Comparison of ENCODE assay signal across 12 cellular contexts in the genomic region with DNA sequence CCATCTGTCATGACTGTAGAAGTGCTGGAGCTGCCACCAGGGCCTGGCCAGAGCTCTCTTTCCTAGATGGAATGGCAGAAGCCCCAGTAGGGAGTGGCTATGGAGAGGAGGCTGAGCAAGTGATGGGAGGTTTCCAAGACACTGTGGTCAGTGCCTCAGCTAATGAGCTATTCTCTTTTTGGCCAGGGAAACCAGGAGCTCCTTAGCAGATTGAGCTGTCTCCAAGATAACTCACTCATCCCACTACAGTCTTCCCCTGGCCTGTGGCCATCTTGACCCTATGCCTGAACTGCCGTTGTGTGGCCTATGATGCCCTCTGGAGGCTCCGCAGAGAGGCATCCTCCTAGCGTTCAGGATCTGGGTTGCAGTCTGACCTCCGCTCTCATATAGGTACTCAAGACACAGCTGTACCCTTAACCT.
DNase-seq lines count a peak whose midpoint lies in the region; ATAC-seq, FAIRE-seq and TF ChIP-seq lines count a peak whose summit lies in the region.
"Had no signal": no experiment of that assay in that cellular context is flagged by ENCODE, and none has a peak within 500 bp of the region (broad histone marks: within the 10 kb centered on the region; RNA-seq: fewer than 3 reads in every experiment).

No MANE protein-coding gene starts in this region.

- H3K4me1 Mint-ChIP-seq in MCF 10A (ENCODE audit: insufficient read depth, unreplicated experiment) = peaks cover 10% of the 10 kb centered on the region

- H4K20me1 ChIP-seq in keratinocyte (ENCODE audit: control insufficient read depth, extremely low read depth, insufficient read depth, low read length) = no peaks in the 10 kb centered on the region

- no peak overlapping the region for H2AFZ ChIP-seq in keratinocyte (ENCODE audit: control insufficient read depth, low read length)

- H3K27me3 ChIP-seq in breast epithelium (no peaks in the 10 kb centered on the region), keratinocyte (ENCODE audit: control insufficient read depth, extremely low read depth, insufficient read depth, low read length) (no peaks in the 10 kb centered on the region), aorta (ENCODE audit: control insufficient read depth in 1 of 2, insufficient read depth in 2 of 2, low read length in 1 of 2) (no peaks in the 10 kb centered on the region), A673 (replicated peaks; ENCODE audit: insufficient read depth, low read depth, low read length, poor library complexity) (no peaks in the 10 kb centered on the region)

- H3K9me1 ChIP-seq in keratinocyte (ENCODE audit: control insufficient read depth, extremely low read depth, insufficient read depth, low read length) = no peaks in the 10 kb centered on the region

- DNase-seq in MCF 10A (ENCODE audit: unreplicated experiment) (peak; percentile 3), breast epithelium (ENCODE audit: low spot score in 2 of 2) (no peak), amygdala (lab: John Stamatoyannopoulos, UW) (peak in 32 of 56 donors; percentile 5 to 76 (median 40)), keratinocyte (ENCODE audit: low read depth, low spot score) (no peak), aorta (peak; percentile 60 to 84), dedifferentiated amniotic fluid mesenchymal stem cell (ENCODE audit: extremely low spot score) (no peak), GM12891 (ENCODE audit: insufficient read length, low spot score) (no peak), A673 (ENCODE audit: low spot score) (no peak)
- DNase-seq: CD4-positive, CD25-positive, alpha-beta regulatory T cell; stimulated activated CD4-positive, alpha-beta T cell treated with anti-CD3 and anti-CD28 coated beads, Interleukin-4, amount 100 ng/mL, for 4 hours had no signal

- H3K4me1 ChIP-seq in breast epithelium = no peaks in the 10 kb centered on the region
- no peaks in the 10 kb centered on the region for H3K4me1 ChIP-seq in keratinocyte (ENCODE audit: control insufficient read depth, extremely low read depth, insufficient read depth, low read length)
- H3K4me1 ChIP-seq in aorta (ENCODE audit: control insufficient read depth in 1 of 2, insufficient read depth in 2 of 2, low read length in 2 of 2) = no peaks in the 10 kb centered on the region
- no peaks in the 10 kb centered on the region for H3K4me1 ChIP-seq in A673 (ENCODE audit: insufficient read depth, low read length, poor library complexity, severe bottlenecking)

- CTCF ChIA-PET in MCF 10A (lab: Yijun Ruan, JAX) = interaction anchor here (1.6 kb wide), 1 partner anchor 358 kb away, joined by 8 read pairs; no protein-coding TSS in a partner anchor
- CTCF ChIA-PET in A673 (lab: Charles Lee) = no interaction called here

- no peaks in the 10 kb centered on the region for H3K79me2 ChIP-seq in keratinocyte (ENCODE audit: control insufficient read depth, insufficient read depth, low read length)

- no peak overlapping the region for H3K27ac Mint-ChIP-seq in MCF 10A (ENCODE audit: low read depth, unreplicated experiment)
- H3K27ac Mint-ChIP-seq: CD4-positive, CD25-positive, alpha-beta regulatory T cell; dendritic cell treated with granulocyte-macrophage colony-stimulating factor and Interleukin-4, amounts not matched to agents 40 ng/mL and 50 ng/mL, for 4 days had no signal

- no peak for TF ChIP-seq POLR2A in breast epithelium (IDR thresholded peaks at IDR 0.05)
- TF ChIP-seq POLR2A in GM12891 (IDR thresholded peaks at IDR 0.05; ENCODE audit: low read depth, low read length) = no peak

- no peak overlapping the region for H3K27ac ChIP-seq in breast epithelium
- H3K27ac ChIP-seq in keratinocyte (ENCODE audit: control insufficient read depth, insufficient read depth, low read length) = no peak overlapping the region
- no peak overlapping the region for H3K27ac ChIP-seq in aorta (ENCODE audit: low read depth in 1 of 2, low read length in 2 of 2)
- H3K27ac ChIP-seq in A673 (ENCODE audit: low read depth, low read length, poor library complexity, severe bottlenecking) = no peak overlapping the region
- H3K27ac ChIP-seq: KMS-11 had no signal

- intact Hi-C loops in MCF 10A (cut with micrococcal nuclease) = no loop called here
- intact Hi-C loops in breast epithelium (cut with DNase I; ENCODE audit: low total_unique reads) = loop anchor here (1.0 to 5.0 kb wide), 2 partner anchors 7 to 402 kb away; no protein-coding TSS in a partner anchor
- intact Hi-C loops in aorta (cut with DNase I) = no loop called here
- intact Hi-C loops in A673 (cut with micrococcal nuclease; ENCODE audit: unreplicated experiment) = no loop called here

- 63 to 66% methylated on average over 4 of the region's 4 CpGs for WGBS in aorta, 2 donors

- no peaks in the 10 kb centered on the region for H3K36me3 ChIP-seq in breast epithelium
- peaks cover 25 to 28% of the 10 kb centered on the region in 2 experiments for H3K36me3 ChIP-seq in keratinocyte (ENCODE audit: control insufficient read depth in 2 of 2, extremely low read depth in 1 of 2, insufficient read depth in 2 of 2, low read length in 2 of 2)
- peaks cover 0 to 4% of the 10 kb centered on the region in 2 donors for H3K36me3 ChIP-seq in aorta (ENCODE audit: control insufficient read depth in 1 of 2, insufficient read depth in 2 of 2, low read length in 1 of 2)
- H3K36me3 ChIP-seq in A673 (ENCODE audit: insufficient read depth, low read length, poor library complexity, severe bottlenecking) = peaks cover 15% of the 10 kb centered on the region

- ATAC-seq in aorta (ENCODE audit: low FRiP score) = peak; percentile 72

- H3K36me3 Mint-ChIP-seq in MCF 10A (ENCODE audit: insufficient read depth, unreplicated experiment) = peaks cover 28% of the 10 kb centered on the region

- BruUV-seq in MCF 10A (replicated peaks; lab: Mats Ljungman, UMichigan) (no TSS peak), A673 (replicated peaks; lab: Mats Ljungman, UMichigan) (no TSS peak)

- H3K4me3 Mint-ChIP-seq in MCF 10A (ENCODE audit: unreplicated experiment) = no peak overlapping the region
- H3K4me3 Mint-ChIP-seq: CD4-positive, CD25-positive, alpha-beta regulatory T cell; dendritic cell treated with granulocyte-macrophage colony-stimulating factor and Interleukin-4, amounts not matched to agents 40 ng/mL and 50 ng/mL, for 4 days had no signal

- no peak overlapping the region for H3K4me2 ChIP-seq in keratinocyte (ENCODE audit: control insufficient read depth, extremely low read depth, insufficient read depth, low read depth, low read length)
- H3K4me2 ChIP-seq: KMS-11 had no signal

- dilution Hi-C loops in keratinocyte (cut with MboI; ENCODE audit: extremely low pct_ligation_motif_present, low sequenced_read_pairs) = no loop called here

- H3K9me3 ChIP-seq in breast epithelium (no peaks in the 10 kb centered on the region), keratinocyte (ENCODE audit: control insufficient read depth, low read depth, low read length) (no peaks in the 10 kb centered on the region), aorta (ENCODE audit: control insufficient read depth, low read length) (no peaks in the 10 kb centered on the region), A673 (ENCODE audit: low read depth, low read length, poor library complexity, severe bottlenecking) (no peaks in the 10 kb centered on the region)

- no peak overlapping the region for H3K9ac ChIP-seq in keratinocyte (ENCODE audit: control insufficient read depth, extremely low read depth, insufficient read depth, low read length)
- H3K9ac ChIP-seq: KMS-11 had no signal

- H3K4me3 ChIP-seq in breast epithelium = no peak overlapping the region
- no peak overlapping the region for H3K4me3 ChIP-seq in keratinocyte (ENCODE audit: control insufficient read depth in 2 of 3, extremely low read depth in 1 of 3, insufficient read depth in 2 of 3, low read depth in 1 of 3, low read length in 3 of 3)
- no peak overlapping the region for H3K4me3 ChIP-seq in aorta (ENCODE audit: low read length in 2 of 2)
- no peak overlapping the region for H3K4me3 ChIP-seq in A673 (ENCODE audit: low read depth, low read length, poor library complexity, severe bottlenecking)

- TF ChIP-seq CTCF in MCF 10A (IDR thresholded peaks at IDR 0.05; ENCODE audit: unreplicated experiment) (no peak), breast epithelium (IDR thresholded peaks at IDR 0.05) (peak in 1 of 3 donors; percentile 34), keratinocyte (optimal IDR thresholded peaks at IDR 0.05 in 1 of 3, IDR thresholded peaks at IDR 0.05 in 1 of 3, conservative IDR thresholded peaks at IDR 0.05 in 1 of 3; ENCODE audit: extremely low read depth in 1 of 3, insufficient read depth in 2 of 3, low read length in 3 of 3) (peak in 2 of 3 experiments; percentile 29 to 55), A673 (conservative IDR thresholded peaks at IDR 0.05; ENCODE audit: low read depth, low read length) (no peak)

- POLR2A ChIA-PET in MCF 10A (lab: Yijun Ruan, JAX) (interaction anchor here (1.6 kb wide), 1 partner anchor 18 kb away, joined by 4 read pairs; no protein-coding TSS in a partner anchor), A673 (lab: Charles Lee; ENCODE audit: low non-redundant PET) (no interaction called here)

- no peaks in the 10 kb centered on the region for H3K9me3 Mint-ChIP-seq in MCF 10A (ENCODE audit: unreplicated experiment)
- H3K9me3 Mint-ChIP-seq: CD4-positive, CD25-positive, alpha-beta regulatory T cell; dendritic cell treated with granulocyte-macrophage colony-stimulating factor and Interleukin-4, amounts not matched to agents 40 ng/mL and 50 ng/mL, for 4 days had no signal

- FAIRE-seq in keratinocyte (lab: Jason Lieb, UNC) = no peak
- no peak for FAIRE-seq in GM12891 (lab: Jason Lieb, UNC)

- no peaks in the 10 kb centered on the region for H3K27me3 Mint-ChIP-seq in MCF 10A (ENCODE audit: insufficient read depth, unreplicated experiment)
- H3K27me3 Mint-ChIP-seq: CD4-positive, CD25-positive, alpha-beta regulatory T cell; dendritic cell treated with granulocyte-macrophage colony-stimulating factor and Interleukin-4, amounts not matched to agents 40 ng/mL and 50 ng/mL, for 4 days had no signal

TF ChIP-seq in GM12891, 5 proteins besides CTCF, POLR2A, EP300 and RAD21:
- TF ChIP-seq POU2F2 (IDR thresholded peaks at IDR 0.05; ENCODE audit: low read depth, low read length) = no peak
- TF ChIP-seq TAF1 (IDR thresholded peaks at IDR 0.05; ENCODE audit: low read depth, low read length) = no peak
- TF ChIP-seq SPI1 (IDR thresholded peaks at IDR 0.05; ENCODE audit: low read depth, low read length) = no peak
- TF ChIP-seq POLR2AphosphoS5 (IDR thresholded peaks at IDR 0.05; ENCODE audit: low read depth, low read length) = no peak
- TF ChIP-seq PAX5 (IDR thresholded peaks at IDR 0.05; ENCODE audit: insufficient read depth, low read length, severe bottlenecking) = no peak

Comparison
In these comparisons a context has a peak if more than half of its experiments do, and no peak if none do; other contexts are left out.
1. DNase-seq: peak in MCF 10A (single experiment), amygdala (32 of 56) and aorta (2 of 2); none in breast epithelium (0 of 2), keratinocyte (single experiment), dedifferentiated amniotic fluid mesenchymal stem cell (single experiment), GM12891 (single experiment) and A673 (single experiment).
2. CTCF ChIP-seq: peak in keratinocyte (2 of 3); none in MCF 10A (single experiment) and A673 (single experiment).